Comparison of ENCODE assay signal across 27 cellular contexts in genomic region chr10:31314256-31315183, GRCh38. TPM values are rescaled to one million over a fixed set of nuclear protein-coding genes. Genes with fewer than 3 reads are reported as not detected.
DNase-seq lines count a peak whose midpoint lies in the region; ATAC-seq and TF ChIP-seq lines count a peak whose summit lies in the region.
"Had no signal": no experiment of that assay in that cellular context is flagged by ENCODE, and none has a peak within 500 bp of the region (broad histone marks: within the 10 kb centered on the region; RNA-seq: fewer than 3 reads in every experiment).

No MANE protein-coding gene starts in this region.

- H3K27ac Mint-ChIP-seq in T-helper 17 cell = peak overlapping the region; percentile 57
- H3K27ac Mint-ChIP-seq: activated CD8-positive, alpha-beta T cell treated with anti-CD3 and anti-CD28 coated beads for 36 hours; activated naive CD8-positive, alpha-beta T cell treated with anti-CD3 and anti-CD28 coated beads, Interleukin-2, amount 10 ng/mL, durations not matched to agents 7 days and 5 days; progenitor cell of endocrine pancreas had no signal

- H3K27me3 ChIP-seq in osteoblast (ENCODE audit: insufficient read depth, low read length) (no peaks in the 10 kb centered on the region), breast epithelium (no peaks in the 10 kb centered on the region)
- H3K27me3 ChIP-seq: body of pancreas, heart left ventricle, neutrophil had no signal

- peak overlapping the region; percentile 2 for H3K4me2 ChIP-seq in osteoblast (ENCODE audit: insufficient read depth, low read length)

- H2AFZ ChIP-seq in osteoblast (ENCODE audit: low read length) = no peak overlapping the region

- H3K79me2 ChIP-seq in osteoblast (ENCODE audit: insufficient read depth, low read length) = peaks cover 21% of the 10 kb centered on the region

- DNase-seq in NCI-H82 (lab: John Stamatoyannopoulos, UW) (peak; percentile 4), NCI-H82 treated with DMSO at 0.1 percent for 48 hours (lab: John Stamatoyannopoulos, UW; ENCODE audit: unreplicated experiment) (no peak), T-helper 17 cell (no peak), fibroblast of peridontal ligament (ENCODE audit: extremely low read depth) (peak; percentile 48), osteoblast (ENCODE audit: insufficient read length, low spot score, missing footprints) (no peak), AG08395 (ENCODE audit: low spot score) (no peak), breast epithelium (ENCODE audit: low spot score in 2 of 2) (no peak)
- DNase-seq: activated CD4-positive, alpha-beta T cell treated with anti-CD3 and anti-CD28 coated beads for 1 hour; activated CD8-positive, alpha-beta T cell treated with anti-CD3 and anti-CD28 coated beads for 36 hours; activated effector memory CD4-positive, alpha-beta T cell treated with Interleukin-2 at 50 U/mL for 16 hours; activated naive CD8-positive, alpha-beta T cell treated with anti-CD3 and anti-CD28 coated beads, Interleukin-2, amount 10 ng/mL, durations not matched to agents 7 days and 5 days; body of pancreas; Calu3; kidney glomerular epithelial cell; NCI-H1092; NCI-H1694 treated with DMSO at 0.1 percent for 48 hours; NCI-H526 treated with DMSO at 0.1 percent for 48 hours; RPMI8226; stimulated activated naive CD8-positive, alpha-beta T cell treated with anti-CD3 and anti-CD28 coated beads, Interleukin-15, Interleukin-2, amounts not matched to agents 100 U/mL and 50 U/mL, for 24 hours; T-helper 2 cell had no signal

- H3K36me3 ChIP-seq in osteoblast (ENCODE audit: insufficient read depth, low read length) (no peaks in the 10 kb centered on the region), breast epithelium (no peaks in the 10 kb centered on the region)
- H3K36me3 ChIP-seq: neutrophil had no signal

- no peaks in the 10 kb centered on the region for H4K20me1 ChIP-seq in osteoblast (ENCODE audit: insufficient read depth, low read length)

- no peak for TF ChIP-seq CTCF in osteoblast (IDR thresholded peaks at IDR 0.05; ENCODE audit: extremely low read depth, low read depth, low read length)
- no peak for TF ChIP-seq CTCF in breast epithelium (IDR thresholded peaks at IDR 0.05)

- intact Hi-C loops in breast epithelium (cut with DNase I; ENCODE audit: low total_unique reads) = no loop called here

- ATAC-seq in T-helper 17 cell = no peak
- no peak for ATAC-seq in HG02852 (IDR thresholded peaks at IDR 0.05; ENCODE audit: unreplicated experiment)
- ATAC-seq: activated CD8-positive, alpha-beta T cell treated with anti-CD3 and anti-CD28 coated beads for 36 hours; body of pancreas; heart left ventricle; stimulated activated naive CD8-positive, alpha-beta T cell treated with anti-CD3 and anti-CD28 coated beads, Interleukin-15, Interleukin-2, amounts not matched to agents 100 U/mL and 50 U/mL, for 24 hours had no signal

- H3K27ac ChIP-seq in osteoblast (ENCODE audit: low read depth, low read length) (peak overlapping the region; percentile 59), breast epithelium (no peak overlapping the region)
- H3K27ac ChIP-seq: 22Rv1, body of pancreas, heart left ventricle, neutrophil, SK-N-MC had no signal

- H3K9me3 ChIP-seq in T-helper 17 cell (ENCODE audit: control insufficient read depth, low read length, poor library complexity, severe bottlenecking) = no peaks in the 10 kb centered on the region
- no peaks in the 10 kb centered on the region for H3K9me3 ChIP-seq in osteoblast (ENCODE audit: low read depth, low read length)
- H3K9me3 ChIP-seq in breast epithelium = no peaks in the 10 kb centered on the region
- H3K9me3 ChIP-seq: body of pancreas, neutrophil had no signal

- H3K4me3 ChIP-seq in osteoblast (ENCODE audit: insufficient read depth, low read length) (no peak overlapping the region), breast epithelium (no peak overlapping the region)
- H3K4me3 ChIP-seq: body of pancreas, heart left ventricle, lung, SK-N-MC had no signal

- H3K27me3 Mint-ChIP-seq in T-helper 17 cell = no peaks in the 10 kb centered on the region
- H3K27me3 Mint-ChIP-seq: activated CD8-positive, alpha-beta T cell treated with anti-CD3 and anti-CD28 coated beads for 36 hours; activated naive CD8-positive, alpha-beta T cell treated with anti-CD3 and anti-CD28 coated beads, Interleukin-2, amount 10 ng/mL, durations not matched to agents 7 days and 5 days had no signal

- peaks cover 15% of the 10 kb centered on the region for H3K4me1 Mint-ChIP-seq in T-helper 17 cell

- no peak for TF ChIP-seq POLR2A in breast epithelium (IDR thresholded peaks at IDR 0.05)

- peaks cover 5% of the 10 kb centered on the region for H3K36me3 Mint-ChIP-seq in T-helper 17 cell (ENCODE audit: low read depth)

- H3K4me1 ChIP-seq in osteoblast (ENCODE audit: insufficient read depth, low read length) (peaks cover 26% of the 10 kb centered on the region), breast epithelium (no peaks in the 10 kb centered on the region)

- no peak overlapping the region for H3K4me3 Mint-ChIP-seq in T-helper 17 cell
- H3K4me3 Mint-ChIP-seq: activated CD8-positive, alpha-beta T cell treated with anti-CD3 and anti-CD28 coated beads for 36 hours; activated naive CD8-positive, alpha-beta T cell treated with anti-CD3 and anti-CD28 coated beads, Interleukin-2, amount 10 ng/mL, durations not matched to agents 7 days and 5 days had no signal

RNA-seq across cellular contexts. Expression of gene ZEB1, which starts 4.5 kb away (rescaled TPM):
- 10 to 100 TPM; 94.6 to 97.6 TPM for total RNA-seq in T-helper 17 cell
- total RNA-seq in osteoblast = 53.6 and 56.1 TPM in 2 replicates
- 100 to 1,000 TPM in 1 of 3 donors, 10 to 100 TPM in 2; 28.2 to 113 (median 71.1) TPM for total RNA-seq in breast epithelium

Comparison
In these comparisons a context has a peak if more than half of its experiments do, and no peak if none do; other contexts are left out.
1. DNase-seq: peak in NCI-H82 (single experiment) and fibroblast of peridontal ligament (single experiment); none in NCI-H82 treated with DMSO at 0.1 percent for 48 hours (single experiment), T-helper 17 cell (0 of 3), osteoblast (single experiment), AG08395 (single experiment) and breast epithelium (0 of 2).